Comparison of ENCODE assay signal across 8 cellular contexts in genomic region chr6:31660998-31661866, GRCh38. TPM values are rescaled to one million over a fixed set of nuclear protein-coding genes. Genes with fewer than 3 reads are reported as not detected.
DNase-seq lines count a peak whose midpoint lies in the region; ATAC-seq and TF ChIP-seq lines count a peak whose summit lies in the region.

No MANE protein-coding gene starts in this region.

- H3K4me3 ChIP-seq in GM23248 (peak overlapping the region; percentile 91), fibroblast of the aortic adventitia (ENCODE audit: low read depth, low read length) (peak overlapping the region; percentile 96), skeletal muscle cell (ENCODE audit: low read depth, low read length) (peak overlapping the region; percentile 90)

- ATAC-seq in T-cell (replicated peaks in 1 of 4): no peak
- no peak for ATAC-seq in GM18858 (IDR thresholded peaks at IDR 0.05; ENCODE audit: unreplicated experiment)

- no peaks in the 10 kb centered on the region for H3K9me2 ChIP-seq in GM23248 (ENCODE audit: insufficient read depth)

- H3K4me1 ChIP-seq in GM23248 (ENCODE audit: insufficient read depth): peaks cover 24% of the 10 kb centered on the region

- no peaks in the 10 kb centered on the region for H3K36me3 ChIP-seq in GM23248 (ENCODE audit: low read depth)

- in situ Hi-C loops in GM23248 (cut with MboI): no loop called here

- H4K20me1 ChIP-seq in GM23248 (ENCODE audit: insufficient read depth): no peaks in the 10 kb centered on the region

- peaks cover 73 to 81% (median 74%) of the 10 kb centered on the region in 3 donors for H3K4me1 Mint-ChIP-seq in T-cell

- POLR2A ChIA-PET in T-cell (lab: Charles Lee): interaction anchor here (0.5 to 1.0 kb wide), 4 partner anchors 35 to 468 kb away, joined by 3 read pairs; no protein-coding TSS in a partner anchor

- H3K79me2 ChIP-seq in GM23248 (ENCODE audit: insufficient read depth): peaks cover 82% of the 10 kb centered on the region

- TF ChIP-seq CTCF in fibroblast of the aortic adventitia (IDR thresholded peaks at IDR 0.05; ENCODE audit: insufficient read depth, low read length): no peak

- H3K27me3 Mint-ChIP-seq in T-cell: no peaks in the 10 kb centered on the region

- peak overlapping the region; percentile 97 for H3K4me2 ChIP-seq in GM23248 (ENCODE audit: unreplicated experiment)

- H3F3A ChIP-seq in GM23248 (ENCODE audit: insufficient read depth): peaks cover 31% of the 10 kb centered on the region

- no peaks in the 10 kb centered on the region for H3K27me3 ChIP-seq in GM23248 (replicated peaks; ENCODE audit: insufficient read depth)

- peak overlapping the region; percentile 88 for H3K9ac ChIP-seq in GM23248

- H3K27ac Mint-ChIP-seq in T-cell: peak overlapping the region; percentile 83 to 89

- H3K9me3 ChIP-seq in GM23248 (ENCODE audit: low read depth): no peaks in the 10 kb centered on the region

- no peaks in the 10 kb centered on the region for H3K9me3 Mint-ChIP-seq in T-cell

- peak overlapping the region; percentile 89 to 92 (median 90) for H3K4me3 Mint-ChIP-seq in T-cell

- CTCF ChIA-PET in T-cell (lab: Charles Lee): interaction anchor here in 1 of 2 donors (0.7 to 0.8 kb wide), 2 partner anchors 40 to 108 kb away, joined by 3 to 4 read pairs; no protein-coding TSS in a partner anchor

- peak; percentile 67 for DNase-seq in GM23248
- no peak for DNase-seq in T-cell
- peak; percentile 53 for DNase-seq in fibroblast of the aortic adventitia (ENCODE audit: low read depth)
- DNase-seq in skeletal muscle cell (ENCODE audit: low read depth): peak; percentile 32
- no peak for DNase-seq in NCI-H2196 treated with DMSO at 0.1 percent for 48 hours (lab: John Stamatoyannopoulos, UW; ENCODE audit: unreplicated experiment)
- DNase-seq in GF-D8 (lab: John Stamatoyannopoulos, UW): no peak
- no peak for DNase-seq in kidney tubule cell (ENCODE audit: low spot score)

- peak overlapping the region; percentile 76 for H3K27ac ChIP-seq in GM23248

- peak overlapping the region; percentile 80 for H2AFZ ChIP-seq in GM23248

- 61 to 65% methylated on average over 15 of the region's 15 CpGs for WGBS in GM23248 (ENCODE audit: low coverage in 1 of 2, low lambda C conversion rate in 2 of 2, missing lambda C conversion rate in 2 of 2), 2 experiments

- peaks cover 26% of the 10 kb centered on the region for H3K36me3 Mint-ChIP-seq in T-cell

RNA-seq across cellular contexts. Expression of gene C6orf47, which starts 0.7 kb away (rescaled TPM):
- total RNA-seq in GM23248 (2014; rRNA removed; shearing (Covaris generic)): 20.3 and 28.5 TPM in 2 replicates
- 19.4 and 19.5 TPM in 2 replicates for polyA plus RNA-seq in GM23248 (2016; fragmentation: Nextera tagmentation; extraction: Ambion mirVana)
- total RNA-seq in T-cell (10 to 100 TPM; 16.3 to 36.2 (median 33.4) TPM), fibroblast of the aortic adventitia (ENCODE audit: low replicate concordance) (18.4 and 26.3 TPM in 2 replicates)

RNA-seq across cellular contexts. Expression of gene GPANK1, which starts 3.6 kb away (rescaled TPM):
- 10.6 and 11.3 TPM in 2 replicates for total RNA-seq in GM23248 (2014; rRNA removed; shearing (Covaris generic))
- 19.3 and 20.0 TPM in 2 replicates for polyA plus RNA-seq in GM23248 (2016; fragmentation: Nextera tagmentation; extraction: Ambion mirVana)
- total RNA-seq in T-cell: 10 to 100 TPM; 13.0 to 27.6 (median 23.3) TPM
- total RNA-seq in fibroblast of the aortic adventitia (ENCODE audit: low replicate concordance): 19.9 and 69.8 TPM in 2 replicates

RNA-seq across cellular contexts. Expression of gene CSNK2B, which starts 4.6 kb away (rescaled TPM):
- total RNA-seq in GM23248 (2014; rRNA removed; shearing (Covaris generic)): 186 and 256 TPM in 2 replicates
- polyA plus RNA-seq in GM23248 (2016; fragmentation: Nextera tagmentation; extraction: Ambion mirVana): 224 and 229 TPM in 2 replicates
- total RNA-seq in T-cell (100 to 1,000 TPM in 4 of 5 donors, 10 to 100 TPM in 1; 98.4 to 129 (median 126) TPM), fibroblast of the aortic adventitia (ENCODE audit: low replicate concordance) (134 and 214 TPM in 2 replicates)

RNA-seq across cellular contexts. Expression of gene APOM, which starts 5.5 kb away (rescaled TPM):
- total RNA-seq in GM23248 (2014; rRNA removed; shearing (Covaris generic)): 0.76 and 3.3 TPM in 2 replicates
- 5.6 and 5.9 TPM in 2 replicates for polyA plus RNA-seq in GM23248 (2016; fragmentation: Nextera tagmentation; extraction: Ambion mirVana)
- total RNA-seq in T-cell (1 to 10 TPM; 1.4 to 3.6 (median 3.2) TPM), fibroblast of the aortic adventitia (ENCODE audit: low replicate concordance) (2.0 TPM in 1 of 2 replicates, not detected in the other)

RNA-seq across cellular contexts. Expression of gene LY6G5B, which starts 8.5 kb away (rescaled TPM):
- total RNA-seq in GM23248 (2014; rRNA removed; shearing (Covaris generic)): 2.7 and 7.5 TPM in 2 replicates
- polyA plus RNA-seq in GM23248 (2016; fragmentation: Nextera tagmentation; extraction: Ambion mirVana): 3.9 and 5.9 TPM in 2 replicates
- 10 to 100 TPM; 29.7 to 50.5 (median 40.9) TPM for total RNA-seq in T-cell
- 2.8 and 4.5 TPM in 2 replicates for total RNA-seq in fibroblast of the aortic adventitia (ENCODE audit: low replicate concordance)

Comparison
In these comparisons a context has a peak if more than half of its experiments do, and no peak if none do; other contexts are left out.
1. DNase-seq: peak in GM23248 (single experiment), fibroblast of the aortic adventitia (single experiment) and skeletal muscle cell (single experiment); none in T-cell (0 of 34), NCI-H2196 treated with DMSO at 0.1 percent for 48 hours (single experiment), GF-D8 (single experiment) and kidney tubule cell (single experiment).
2. Peak in every context shown above with its lines, with median percentiles within 50 percentile points of each other: H3K4me3 ChIP-seq.